ENCODE assay signal across 1 cellular context in the genomic region with DNA sequence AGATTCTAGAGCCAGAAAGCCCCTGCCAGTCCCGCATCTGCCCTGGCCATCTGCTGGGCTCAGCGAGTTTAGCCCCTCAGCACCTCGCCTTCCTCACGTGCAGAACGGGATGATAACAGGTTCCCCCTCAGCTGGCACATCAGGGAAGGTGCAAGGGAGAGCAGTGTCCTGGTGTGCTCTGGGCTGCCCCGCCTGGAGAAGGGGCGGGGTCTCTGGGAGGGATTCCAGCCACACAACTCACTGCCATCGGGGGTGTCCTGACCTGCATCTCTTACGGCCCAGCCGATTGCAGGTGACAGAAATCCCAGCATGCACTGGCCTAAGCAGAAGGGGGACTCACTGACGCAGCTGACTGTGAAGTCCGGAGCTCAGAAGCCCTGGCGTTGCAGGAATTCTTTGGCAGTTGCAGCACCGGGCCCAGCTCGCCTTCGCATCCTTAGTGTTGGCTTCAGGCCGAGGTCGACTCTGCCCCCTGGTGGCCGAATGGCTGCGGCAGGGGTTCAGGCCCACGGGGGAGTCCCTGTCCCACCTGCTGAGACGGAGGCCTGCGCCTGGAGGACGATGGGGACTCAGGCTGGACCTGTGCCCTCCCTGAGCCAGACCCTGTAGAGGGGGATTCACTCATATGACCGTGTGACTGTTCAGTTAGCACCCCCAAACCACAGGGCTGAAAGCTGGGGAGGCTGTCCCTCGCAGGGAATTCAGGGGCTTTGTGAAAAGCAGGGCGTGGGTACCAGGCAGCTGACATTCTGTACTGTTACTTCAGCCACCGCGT.
TF ChIP-seq lines count a peak whose summit lies in the region.

No MANE protein-coding gene starts in this region.

TF ChIP-seq in K562, 482 proteins besides CTCF, POLR2A, EP300 and RAD21 (continued from another document):
- TF ChIP-seq HES1 (IDR thresholded peaks at IDR 0.05; ENCODE audit: low read depth) (no peak), SMC3 (conservative IDR thresholded peaks at IDR 0.05; ENCODE audit: insufficient read depth, low read depth, low read length) (peak; percentile 90), NRF1 (conservative IDR thresholded peaks at IDR 0.05 in 1 of 2, IDR thresholded peaks at IDR 0.05 in 1 of 2) (peak in 1 of 2 experiments; percentile 37; a peak in 1 of 4 replicates), ZFPM2 (CRISPR knock-in tag; IDR thresholded peaks at IDR 0.05) (no peak), MBD2 (IDR thresholded peaks at IDR 0.05; ENCODE audit: borderline replicate concordance, low read depth) (no peak), CTBP1 (IDR thresholded peaks at IDR 0.05; ENCODE audit: borderline replicate concordance) (peak; percentile 74; the same call in 1 of the 2 replicates), XRCC5 (IDR thresholded peaks at IDR 0.05; ENCODE audit: low read depth, low read length) (peak; percentile 61; the same call in 1 of the 2 replicates), RCOR1 (IDR thresholded peaks at IDR 0.05; ENCODE audit: borderline replicate concordance in 1 of 2, low read depth in 2 of 2, low read length in 2 of 2) (peak in 1 of 2 experiments; percentile 57; a peak in 1 of 4 replicates), CREB1 (IDR thresholded peaks at IDR 0.05) (no peak), CREB1 (CRISPR knock-in tag; IDR thresholded peaks at IDR 0.05) (0 out of 2 replicates have a peak, but pooled peaks have one; percentile 19), ZBTB7A (IDR thresholded peaks at IDR 0.05; ENCODE audit: borderline replicate concordance, control insufficient read depth, low read depth, low read length) (0 out of 2 replicates have a peak, but pooled peaks have one; percentile 25), EZH2 (IDR thresholded peaks at IDR 0.05; ENCODE audit: borderline replicate concordance, low read depth, low read length) (no peak), CREM (IDR thresholded peaks at IDR 0.05; ENCODE audit: low read depth) (peak; percentile 28; the same call in 1 of the 2 replicates), NCOA6 (IDR thresholded peaks at IDR 0.05) (no peak), CEBPG (CRISPR knock-in tag; IDR thresholded peaks at IDR 0.05) (peak; percentile 80), CEBPG (tag; conservative IDR thresholded peaks at IDR 0.05 in 1 of 2, IDR thresholded peaks at IDR 0.05 in 1 of 2) (no peak), ZNF239 (CRISPR knock-in tag; IDR thresholded peaks at IDR 0.05) (no peak), HMGN3 (IDR thresholded peaks at IDR 0.05; ENCODE audit: borderline replicate concordance, extremely low read depth, insufficient read length, low read depth, low read length) (peak; percentile 31)
- TF ChIP-seq, protein P1, sequence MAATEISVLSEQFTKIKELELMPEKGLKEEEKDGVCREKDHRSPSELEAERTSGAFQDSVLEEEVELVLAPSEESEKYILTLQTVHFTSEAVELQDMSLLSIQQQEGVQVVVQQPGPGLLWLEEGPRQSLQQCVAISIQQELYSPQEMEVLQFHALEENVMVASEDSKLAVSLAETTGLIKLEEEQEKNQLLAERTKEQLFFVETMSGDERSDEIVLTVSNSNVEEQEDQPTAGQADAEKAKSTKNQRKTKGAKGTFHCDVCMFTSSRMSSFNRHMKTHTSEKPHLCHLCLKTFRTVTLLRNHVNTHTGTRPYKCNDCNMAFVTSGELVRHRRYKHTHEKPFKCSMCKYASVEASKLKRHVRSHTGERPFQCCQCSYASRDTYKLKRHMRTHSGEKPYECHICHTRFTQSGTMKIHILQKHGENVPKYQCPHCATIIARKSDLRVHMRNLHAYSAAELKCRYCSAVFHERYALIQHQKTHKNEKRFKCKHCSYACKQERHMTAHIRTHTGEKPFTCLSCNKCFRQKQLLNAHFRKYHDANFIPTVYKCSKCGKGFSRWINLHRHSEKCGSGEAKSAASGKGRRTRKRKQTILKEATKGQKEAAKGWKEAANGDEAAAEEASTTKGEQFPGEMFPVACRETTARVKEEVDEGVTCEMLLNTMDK (IDR thresholded peaks at IDR 0.05; ENCODE audit: borderline replicate concordance, insufficient read depth, low read depth, low read length, poor library complexity, severe bottlenecking): peak; percentile 63
- TF ChIP-seq, protein P2, sequence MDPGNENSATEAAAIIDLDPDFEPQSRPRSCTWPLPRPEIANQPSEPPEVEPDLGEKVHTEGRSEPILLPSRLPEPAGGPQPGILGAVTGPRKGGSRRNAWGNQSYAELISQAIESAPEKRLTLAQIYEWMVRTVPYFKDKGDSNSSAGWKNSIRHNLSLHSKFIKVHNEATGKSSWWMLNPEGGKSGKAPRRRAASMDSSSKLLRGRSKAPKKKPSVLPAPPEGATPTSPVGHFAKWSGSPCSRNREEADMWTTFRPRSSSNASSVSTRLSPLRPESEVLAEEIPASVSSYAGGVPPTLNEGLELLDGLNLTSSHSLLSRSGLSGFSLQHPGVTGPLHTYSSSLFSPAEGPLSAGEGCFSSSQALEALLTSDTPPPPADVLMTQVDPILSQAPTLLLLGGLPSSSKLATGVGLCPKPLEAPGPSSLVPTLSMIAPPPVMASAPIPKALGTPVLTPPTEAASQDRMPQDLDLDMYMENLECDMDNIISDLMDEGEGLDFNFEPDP (CRISPR knock-in tag; IDR thresholded peaks at IDR 0.05): no peak
- TF ChIP-seq, protein P3, sequence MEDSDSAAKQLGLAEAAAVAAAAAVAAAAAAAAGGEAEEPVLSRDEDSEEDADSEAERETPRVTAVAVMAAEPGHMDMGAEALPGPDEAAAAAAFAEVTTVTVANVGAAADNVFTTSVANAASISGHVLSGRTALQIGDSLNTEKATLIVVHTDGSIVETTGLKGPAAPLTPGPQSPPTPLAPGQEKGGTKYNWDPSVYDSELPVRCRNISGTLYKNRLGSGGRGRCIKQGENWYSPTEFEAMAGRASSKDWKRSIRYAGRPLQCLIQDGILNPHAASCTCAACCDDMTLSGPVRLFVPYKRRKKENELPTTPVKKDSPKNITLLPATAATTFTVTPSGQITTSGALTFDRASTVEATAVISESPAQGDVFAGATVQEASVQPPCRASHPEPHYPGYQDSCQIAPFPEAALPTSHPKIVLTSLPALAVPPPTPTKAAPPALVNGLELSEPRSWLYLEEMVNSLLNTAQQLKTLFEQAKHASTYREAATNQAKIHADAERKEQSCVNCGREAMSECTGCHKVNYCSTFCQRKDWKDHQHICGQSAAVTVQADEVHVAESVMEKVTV (CRISPR knock-in tag; IDR thresholded peaks at IDR 0.05): peak; percentile 44; the same call in 1 of the 2 replicates
